8 cellular contexts compared by ENCODE assay signal in genomic region chr14:65949711-65950516, GRCh38.
DNase-seq lines count a peak whose midpoint lies in the region; ATAC-seq, FAIRE-seq and TF ChIP-seq lines count a peak whose summit lies in the region.

No MANE protein-coding gene starts in this region.

- peak; percentile 66 for ATAC-seq in GM18502 (IDR thresholded peaks at IDR 0.05; ENCODE audit: poor library complexity, unreplicated experiment)
- ATAC-seq in HG02981 (IDR thresholded peaks at IDR 0.05; ENCODE audit: unreplicated experiment) = peak; percentile 57

- H3K4me3 ChIP-seq in PC-9 = no peak overlapping the region
- H3K4me3 ChIP-seq in cardiac fibroblast (replicated peaks in 1 of 2; ENCODE audit: low read depth in 2 of 2, low read length in 2 of 2) = no peak overlapping the region
- no peak overlapping the region for H3K4me3 ChIP-seq in small intestine (ENCODE audit: low read depth in 1 of 2, low read length in 2 of 2)

- H3K9me3 ChIP-seq in PC-9 (ENCODE audit: insufficient read depth, low read depth) (no peaks in the 10 kb centered on the region), small intestine (ENCODE audit: control insufficient read depth, low read depth) (no peaks in the 10 kb centered on the region)

- intact Hi-C loops in PC-9 (cut with micrococcal nuclease; ENCODE audit: unreplicated experiment) = no loop called here

- H4K20me1 ChIP-seq in PC-9 (ENCODE audit: insufficient read depth) = no peaks in the 10 kb centered on the region

- no TSS peak for BruUV-seq in PC-9 (replicated peaks; lab: Mats Ljungman, UMichigan)

- H3K4me1 ChIP-seq in PC-9 (replicated peaks; ENCODE audit: insufficient read depth) (peaks cover 9% of the 10 kb centered on the region), small intestine (ENCODE audit: control insufficient read depth in 2 of 2, insufficient read depth in 1 of 2, low read depth in 1 of 2, low read length in 1 of 2) (no peaks in the 10 kb centered on the region)

- H3K4me2 ChIP-seq in PC-9 = 0 out of 2 replicates have a peak overlapping the region, but pooled peaks have one; percentile 35

- H3F3A ChIP-seq in PC-9 (ENCODE audit: insufficient read depth, low read depth) = no peaks in the 10 kb centered on the region

- peak in 1 of 2 experiments; percentile 62 for DNase-seq in PC-9
- DNase-seq in cardiac fibroblast (ENCODE audit: low read depth in 2 of 2) = peak; percentile 27 to 41
- peak; percentile 54 for DNase-seq in small intestine
- no peak for DNase-seq in stimulated activated naive CD4-positive, alpha-beta T cell treated with Interleukin-2 at 50 U/mL for 16 hours (lab: John Stamatoyannopoulos, UW)
- no peak for DNase-seq in DMS114 treated with DMSO at 0.1 percent for 48 hours (lab: John Stamatoyannopoulos, UW; ENCODE audit: unreplicated experiment)
- no peak for DNase-seq in HuH-7 (ENCODE audit: low spot score)

- H3K27me3 ChIP-seq in PC-9 (ENCODE audit: insufficient read depth, low read depth) = no peaks in the 10 kb centered on the region
- H3K27me3 ChIP-seq in small intestine (ENCODE audit: control insufficient read depth in 2 of 2, insufficient read depth in 2 of 2, low read length in 2 of 2) = no peaks in the 10 kb centered on the region

- WGBS in small intestine, 3 donors = 24 to 39% (median 26%) methylated on average over 4 of the region's 4 CpGs

- no peak overlapping the region for H2AFZ ChIP-seq in PC-9

- POLR2A ChIA-PET in PC-9 (lab: Charles Lee; ENCODE audit: unreplicated experiment) = interaction anchor here (0.6 kb wide), 1 partner anchor 57 kb away, joined by 5 read pairs; no protein-coding TSS in a partner anchor

- H3K36me3 ChIP-seq in PC-9 (ENCODE audit: low read depth) (no peaks in the 10 kb centered on the region), small intestine (ENCODE audit: control insufficient read depth in 2 of 2, insufficient read depth in 2 of 2, low read length in 2 of 2) (no peaks in the 10 kb centered on the region)

- H3K79me2 ChIP-seq in PC-9 (ENCODE audit: low read depth) = no peaks in the 10 kb centered on the region

- FAIRE-seq in small intestine (lab: Jason Lieb, UNC) = no peak

- no peaks in the 10 kb centered on the region for H3K9me2 ChIP-seq in PC-9 (ENCODE audit: insufficient read depth)

- TF ChIP-seq CTCF in PC-9 (conservative IDR thresholded peaks at IDR 0.05) (no peak), cardiac fibroblast (IDR thresholded peaks at IDR 0.05; ENCODE audit: low read depth, low read length) (no peak)

- CTCF ChIA-PET in PC-9 (lab: Charles Lee) = interaction anchor here (0.9 kb wide), 1 partner anchor 535 kb away, joined by 3 read pairs; no protein-coding TSS in a partner anchor

- no peak overlapping the region for H3K27ac ChIP-seq in PC-9
- no peak overlapping the region for H3K27ac ChIP-seq in small intestine (ENCODE audit: low read depth in 1 of 2, low read length in 1 of 2)

Comparison
In these comparisons a context has a peak if more than half of its experiments do, and no peak if none do; other contexts are left out.
1. DNase-seq: peak in cardiac fibroblast (2 of 2) and small intestine (single experiment); none in stimulated activated naive CD4-positive, alpha-beta T cell treated with Interleukin-2 at 50 U/mL for 16 hours (single experiment), DMS114 treated with DMSO at 0.1 percent for 48 hours (single experiment) and HuH-7 (single experiment).